17 cellular contexts compared by ENCODE assay signal in the genomic region with DNA sequence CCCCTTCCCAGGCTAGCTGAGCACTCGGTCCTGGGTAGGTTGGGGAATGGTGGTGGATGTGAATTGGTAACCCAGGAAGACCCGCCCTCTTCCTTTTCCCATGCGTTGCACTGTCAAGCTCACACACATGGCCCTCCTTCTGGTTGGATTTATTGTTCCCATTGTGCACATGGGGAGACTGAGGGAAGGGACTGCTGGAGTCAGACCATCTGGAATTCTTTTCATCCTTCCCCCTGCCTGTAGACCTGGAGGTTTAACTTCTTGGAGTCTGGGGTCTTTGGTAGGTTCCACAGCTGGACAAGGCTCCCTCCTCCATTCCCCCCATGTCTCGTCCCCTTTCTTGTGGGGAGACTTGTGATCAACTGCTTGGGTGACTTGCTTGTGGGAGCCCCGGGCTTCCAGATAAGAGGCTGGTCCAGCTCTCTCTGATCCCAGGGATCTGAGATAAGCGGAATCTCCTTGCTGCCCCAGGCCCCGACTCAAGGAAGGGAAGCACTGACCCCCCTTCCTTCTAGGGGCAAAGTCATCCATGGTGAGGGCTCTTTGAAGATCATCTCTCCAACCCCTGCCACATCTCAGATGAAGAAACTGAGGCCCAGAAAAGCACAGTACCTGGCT. TPM values are rescaled to one million over a fixed set of nuclear protein-coding genes. Genes with fewer than 3 reads are reported as not detected.
DNase-seq lines count a peak whose midpoint lies in the region; ATAC-seq and TF ChIP-seq lines count a peak whose summit lies in the region.
"Had no signal": no experiment of that assay in that cellular context is flagged by ENCODE, and none has a peak within 500 bp of the region (broad histone marks: within the 10 kb centered on the region; RNA-seq: fewer than 3 reads in every experiment).

No MANE protein-coding gene starts in this region.

- peak overlapping the region in 10 of 11 experiments; percentile 4 to 71 (median 60); a peak in 20 of 22 replicates for H3K4me2 ChIP-seq in BLaER1 treated with 17β-estradiol and CSF1 and Interleukin-3, amounts not matched to agents 10 nM and 100 nM
- H3K4me2 ChIP-seq in parathyroid adenoma (ENCODE audit: low read length), result peak overlapping the region; percentile 3

- no peak for ATAC-seq in RWPE2 (ENCODE audit: low read depth)
- ATAC-seq in foreskin keratinocyte, result no peak
- no peak for ATAC-seq in HG03025 (IDR thresholded peaks at IDR 0.05; ENCODE audit: low FRiP score, unreplicated experiment)
- ATAC-seq in HG03378 (IDR thresholded peaks at IDR 0.05; ENCODE audit: unreplicated experiment), result no peak
- ATAC-seq: activated CD8-positive, alpha-beta memory T cell treated with anti-CD3 and anti-CD28 coated beads, Interleukin-2, amount 10 ng/mL, durations not matched to agents 7 days and 5 days; stimulated activated naive CD8-positive, alpha-beta T cell treated with anti-CD3 and anti-CD28 coated beads, Interleukin-15, amount 100 ng/mL, for 72 hours had no signal

- H3K9me3 ChIP-seq in BLaER1 treated with 17β-estradiol and CSF1 and Interleukin-3, amounts not matched to agents 10 nM and 100 nM (replicated peaks in 1 of 11), result no peaks in the 10 kb centered on the region
- H3K9me3 ChIP-seq in RWPE2 (ENCODE audit: severe bottlenecking) (no peaks in the 10 kb centered on the region), parathyroid adenoma (ENCODE audit: control insufficient read depth, low read length) (no peaks in the 10 kb centered on the region)
- H3K9me3 ChIP-seq: spleen had no signal

- no peak overlapping the region for H3K9ac ChIP-seq in BLaER1 treated with 17β-estradiol and CSF1 and Interleukin-3, amounts not matched to agents 10 nM and 100 nM
- H3K9ac ChIP-seq in parathyroid adenoma, result no peak overlapping the region

- no peak for TF ChIP-seq CTCF in RWPE2 (IDR thresholded peaks at IDR 0.05; ENCODE audit: poor library complexity, severe bottlenecking)
- no peak for TF ChIP-seq CTCF in foreskin keratinocyte (conservative IDR thresholded peaks at IDR 0.05)
- TF ChIP-seq CTCF in parathyroid adenoma (IDR thresholded peaks at IDR 0.05), result no peak

- H3K27me3 ChIP-seq in BLaER1 treated with 17β-estradiol and CSF1 and Interleukin-3, amounts not matched to agents 10 nM and 100 nM, result peaks cover 0 to 22% (median 6%) of the 10 kb centered on the region in 11 experiments; a peak in 14 of 22 replicates
- no peaks in the 10 kb centered on the region for H3K27me3 ChIP-seq in RWPE2 (ENCODE audit: insufficient read depth, poor library complexity, severe bottlenecking)
- no peaks in the 10 kb centered on the region for H3K27me3 ChIP-seq in foreskin keratinocyte
- H3K27me3 ChIP-seq in parathyroid adenoma (ENCODE audit: control insufficient read depth, insufficient read depth, low read length), result no peaks in the 10 kb centered on the region

- H3K27ac ChIP-seq in BLaER1 treated with 17β-estradiol and CSF1 and Interleukin-3, amounts not matched to agents 10 nM and 100 nM, result no peak overlapping the region
- H3K27ac ChIP-seq in RWPE2 (ENCODE audit: poor library complexity, severe bottlenecking) (peak overlapping the region; percentile 100), foreskin keratinocyte (peak overlapping the region; percentile 80), parathyroid adenoma (peak overlapping the region; percentile 86)
- H3K27ac ChIP-seq: spleen had no signal

- DNase-seq in RWPE2 (ENCODE audit: low spot score) (no peak), foreskin keratinocyte (no peak), cerebellum (ENCODE audit: low spot score) (no peak), iPS-NIHi7 (ENCODE audit: extremely low spot score) (no peak)
- DNase-seq: activated B cell treated with CpG ODN at 0.5 μM for 24 hours; activated CD8-positive, alpha-beta memory T cell treated with anti-CD3 and anti-CD28 coated beads, Interleukin-2, amount 10 ng/mL, durations not matched to agents 7 days and 5 days; activated gamma-delta T cell; COR-L47; GF-D8; NCI-H2081; NCI-H524 treated with DMSO at 0.1 percent for 48 hours; spleen; stimulated activated naive CD8-positive, alpha-beta T cell treated with anti-CD3 and anti-CD28 coated beads, Interleukin-15, amount 100 ng/mL, for 72 hours had no signal

- no peak overlapping the region for H3K4me3 ChIP-seq in BLaER1 treated with 17β-estradiol and CSF1 and Interleukin-3, amounts not matched to agents 10 nM and 100 nM
- H3K4me3 ChIP-seq in RWPE2 (ENCODE audit: severe bottlenecking) (no peak overlapping the region), parathyroid adenoma (ENCODE audit: low read depth, low read length) (no peak overlapping the region)
- H3K4me3 ChIP-seq: spleen had no signal

- H2AFZ ChIP-seq in parathyroid adenoma, result no peak overlapping the region

- no peaks in the 10 kb centered on the region for H3K36me3 ChIP-seq in BLaER1 treated with 17β-estradiol and CSF1 and Interleukin-3, amounts not matched to agents 10 nM and 100 nM
- peaks cover 9% of the 10 kb centered on the region for H3K36me3 ChIP-seq in RWPE2 (ENCODE audit: low read depth)
- H3K36me3 ChIP-seq in parathyroid adenoma (ENCODE audit: control insufficient read depth, insufficient read depth, low read length), result no peaks in the 10 kb centered on the region
- H3K36me3 ChIP-seq: spleen had no signal

- H4K20me1 ChIP-seq in BLaER1 treated with 17β-estradiol and CSF1 and Interleukin-3, amounts not matched to agents 10 nM and 100 nM, result peaks cover 0 to 49% (median 9%) of the 10 kb centered on the region in 11 experiments; a peak in 8 of 22 replicates

- peaks cover 2% of the 10 kb centered on the region for H3K79me2 ChIP-seq in parathyroid adenoma

- peaks cover 20 to 81% (median 70%) of the 10 kb centered on the region in 10 experiments for H3K4me1 ChIP-seq in BLaER1 treated with 17β-estradiol and CSF1 and Interleukin-3, amounts not matched to agents 10 nM and 100 nM
- H3K4me1 ChIP-seq in RWPE2 (ENCODE audit: insufficient read depth, poor library complexity, severe bottlenecking) (peaks cover 62% of the 10 kb centered on the region), foreskin keratinocyte (peaks cover 38% of the 10 kb centered on the region), parathyroid adenoma (peaks cover 34% of the 10 kb centered on the region)

RNA-seq across cellular contexts. Expression of gene SYNC, which starts 55.7 kb away (rescaled TPM):
- total RNA-seq in foreskin keratinocyte (4.5 and 6.6 TPM in 2 replicates), cerebellum (2.4 TPM)
- polyA plus RNA-seq in foreskin keratinocyte, result 1.6 and 2.2 TPM in 2 replicates
- total RNA-seq: activated B cell treated with CpG ODN at 0.5 μM for 24 hours; activated CD8-positive, alpha-beta memory T cell treated with anti-CD3 and anti-CD28 coated beads, Interleukin-2, amount 10 ng/mL, durations not matched to agents 7 days and 5 days had no signal

RNA-seq across cellular contexts. Expression of gene YARS1, which starts 58.9 kb away (rescaled TPM):
- total RNA-seq in foreskin keratinocyte, result 119 and 130 TPM in 2 replicates
- polyA plus RNA-seq in foreskin keratinocyte, result 95.9 and 107 TPM in 2 replicates
- total RNA-seq in cerebellum, result 34.8 TPM

RNA-seq across cellular contexts. Expression of gene S100PBP, which starts 59.2 kb away (rescaled TPM):
- 27.6 and 28.6 TPM in 2 replicates for total RNA-seq in foreskin keratinocyte
- polyA plus RNA-seq in foreskin keratinocyte, result 8.1 and 12.4 TPM in 2 replicates
- total RNA-seq in cerebellum, result 58.4 TPM

Comparison
In these comparisons a context has a peak if more than half of its experiments do, and no peak if none do; other contexts are left out.
1. H3K27ac ChIP-seq: peak in RWPE2 (single experiment), foreskin keratinocyte (single experiment) and parathyroid adenoma (single experiment); none in BLaER1 treated with 17β-estradiol and CSF1 and Interleukin-3, amounts not matched to agents 10 nM and 100 nM (0 of 11).